8 cellular contexts compared by ENCODE assay signal in the genomic region with DNA sequence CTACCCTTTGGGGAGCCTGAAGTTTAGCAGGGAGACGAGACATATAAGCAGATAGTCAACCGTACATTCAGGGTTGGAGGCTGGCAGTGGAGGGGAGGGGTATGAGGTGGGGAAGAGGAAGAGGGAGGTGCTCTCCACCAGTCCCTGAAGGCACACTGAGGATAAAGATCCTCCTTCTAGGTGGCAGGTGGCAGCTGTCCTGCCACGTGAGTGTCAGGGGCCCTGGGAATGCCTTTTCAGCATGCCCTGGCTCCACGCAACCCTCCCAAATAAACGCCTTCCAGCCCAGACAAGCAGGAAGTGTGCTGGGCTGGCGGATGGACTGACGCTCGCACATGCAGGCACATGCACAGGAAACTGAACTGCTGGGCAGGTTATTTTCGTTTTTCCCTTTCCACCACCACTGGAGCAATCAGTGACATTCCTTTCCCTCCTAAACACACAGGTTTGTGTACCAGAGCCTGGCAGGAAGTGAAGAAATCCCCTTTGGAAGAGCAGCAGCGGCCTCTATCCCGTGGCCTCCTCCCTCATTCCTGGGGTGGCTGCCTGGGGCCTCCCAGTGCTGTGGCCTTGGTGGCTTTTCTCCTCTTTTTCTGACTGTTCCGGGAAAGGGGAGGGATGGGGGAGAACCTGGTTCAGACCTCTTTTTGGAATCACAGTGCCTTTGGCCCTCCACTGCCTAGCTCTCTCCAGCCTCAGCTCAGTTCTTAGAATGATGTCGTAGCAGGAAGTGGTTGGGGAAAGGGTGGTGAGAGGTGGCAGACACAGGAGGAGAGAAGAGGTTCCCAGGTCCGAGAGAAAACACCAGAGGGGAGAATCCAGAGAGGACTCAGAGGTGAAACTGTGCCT.
A peak's percentile ranks its signal among the peaks of the same experiment; 100 is the strongest.
DNase-seq lines count a peak whose midpoint lies in the region; ATAC-seq and TF ChIP-seq lines count a peak whose summit lies in the region.

No MANE protein-coding gene starts in this region.

- H3K9me3 Mint-ChIP-seq in neural crest cell: peaks cover 3% of the 10 kb centered on the region

- peak overlapping the region; percentile 94 for H3K27ac Mint-ChIP-seq in neural crest cell (ENCODE audit: unreplicated experiment)

- H3K4me1 ChIP-seq in effector memory CD4-positive, alpha-beta T cell (ENCODE audit: control insufficient read depth, insufficient read depth, low read length, poor library complexity, severe bottlenecking): peaks cover 10% of the 10 kb centered on the region

- H3K4me3 Mint-ChIP-seq in neural crest cell: no peak overlapping the region

- H3K27me3 ChIP-seq in effector memory CD4-positive, alpha-beta T cell (replicated peaks; ENCODE audit: control insufficient read depth, insufficient read depth, low read length, poor library complexity, severe bottlenecking): no peaks in the 10 kb centered on the region

- no peaks in the 10 kb centered on the region for H3K9me3 ChIP-seq in effector memory CD4-positive, alpha-beta T cell (ENCODE audit: control insufficient read depth, low read length)

- ATAC-seq in HG03139 (IDR thresholded peaks at IDR 0.05; ENCODE audit: unreplicated experiment) (no peak), HG02678 (IDR thresholded peaks at IDR 0.05; ENCODE audit: unreplicated experiment) (no peak), GM18519 (IDR thresholded peaks at IDR 0.05; ENCODE audit: low FRiP score, unreplicated experiment) (no peak), GM18511 (IDR thresholded peaks at IDR 0.05; ENCODE audit: unreplicated experiment) (no peak)

- H3K4me1 Mint-ChIP-seq in neural crest cell: peaks cover 12% of the 10 kb centered on the region

- H3K27me3 Mint-ChIP-seq in neural crest cell (ENCODE audit: low read depth): no peaks in the 10 kb centered on the region

- no peaks in the 10 kb centered on the region for H3K36me3 ChIP-seq in effector memory CD4-positive, alpha-beta T cell (ENCODE audit: control insufficient read depth, insufficient read depth, low read length)

- DNase-seq in GM03348 (ENCODE audit: low spot score) (peak; percentile 58), neural crest cell (ENCODE audit: low read depth, low spot score) (no peak)
- DNase-seq in activated CD4-positive, CD25-positive, alpha-beta regulatory T cell treated with anti-CD3 and anti-CD28 coated beads, Interleukin-2, amount 50 U/mL, for 72 hours: peak; percentile 39
- peak in 1 of 3 donors; percentile 8 for DNase-seq in effector memory CD4-positive, alpha-beta T cell

- no peak for TF ChIP-seq CTCF in neural crest cell (conservative IDR thresholded peaks at IDR 0.05)

- peak overlapping the region; percentile 49 for H3K4me3 ChIP-seq in effector memory CD4-positive, alpha-beta T cell (ENCODE audit: insufficient read depth, low read depth, low read length, poor library complexity, severe bottlenecking)

- no peaks in the 10 kb centered on the region for H3K36me3 Mint-ChIP-seq in neural crest cell (ENCODE audit: low read depth)

- H3K27ac ChIP-seq in effector memory CD4-positive, alpha-beta T cell (ENCODE audit: insufficient read depth, low read length, poor library complexity, severe bottlenecking): no peak overlapping the region
